1 cellular context compared by ENCODE assay signal in genomic region chr20:50129662-50130345, GRCh38.
TF ChIP-seq lines count a peak whose summit lies in the region.

No MANE protein-coding gene starts in this region.

TF ChIP-seq in IMR-90, 13 proteins besides CTCF, POLR2A, EP300 and RAD21:
- TF ChIP-seq USF2 (IDR thresholded peaks at IDR 0.05; ENCODE audit: low read depth, low read length) (peak; percentile 95), RCOR1 (IDR thresholded peaks at IDR 0.05; ENCODE audit: insufficient replicate concordance, low read length) (no peak)
